ENCODE assay signal across 2 cellular contexts in genomic region chr4:112102875-112103370, GRCh38.
TF ChIP-seq lines count a peak whose summit lies in the region.

No MANE protein-coding gene starts in this region.

TF ChIP-seq in HCT116, 20 proteins besides CTCF, POLR2A, EP300 and RAD21:
- TF ChIP-seq POLR2AphosphoS5 (IDR thresholded peaks at IDR 0.05; ENCODE audit: low read depth, low read length) (no peak), ELF1 (IDR thresholded peaks at IDR 0.05; ENCODE audit: borderline replicate concordance, low read depth) (no peak), ZNF274 (IDR thresholded peaks at IDR 0.05; ENCODE audit: low read depth, low read length) (no peak)

TF ChIP-seq in endothelial cell of umbilical vein, 7 proteins besides CTCF, POLR2A, EP300 and RAD21:
- TF ChIP-seq EZH2 (IDR thresholded peaks at IDR 0.05; ENCODE audit: borderline replicate concordance, low read depth, low read length, severe bottlenecking) (no peak), MYC (IDR thresholded peaks at IDR 0.05; ENCODE audit: low read depth, low read length) (no peak)
